Comparison of ENCODE assay signal across 34 cellular contexts in the genomic region with DNA sequence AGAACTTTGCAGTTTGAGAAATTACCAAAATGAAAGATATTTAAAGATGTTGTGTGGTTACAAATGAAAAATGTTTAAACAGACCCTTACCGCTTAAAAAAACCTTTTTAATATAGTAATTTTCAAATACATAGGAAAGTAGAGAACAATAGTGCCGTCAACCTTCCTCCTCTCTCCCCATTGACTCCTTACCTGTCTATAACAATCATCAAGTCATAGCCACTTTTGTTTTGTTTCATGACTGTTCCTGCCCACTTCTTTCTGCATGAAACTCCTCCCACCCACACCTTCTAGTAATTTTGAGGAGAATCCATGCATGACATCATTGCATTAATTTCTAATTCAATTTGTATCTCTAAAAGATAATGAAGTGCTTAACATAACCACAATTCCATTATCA.
"Had no signal": no experiment of that assay in that cellular context is flagged by ENCODE, and none has a peak within 500 bp of the region (broad histone marks: within the 10 kb centered on the region; RNA-seq: fewer than 3 reads in every experiment).

No MANE protein-coding gene starts in this region.

- H3K4me3 ChIP-seq: MG63 had no signal

- DNase-seq: Karpas-422, Kasumi-1, MG63, MM.1S, MV-4-11, NCI-H1048, NCI-H1092, NCI-H1092 treated with DMSO at 0.1 percent for 48 hours, NCI-H1105, NCI-H1105 treated with DMSO at 0.1 percent for 48 hours, NCI-H1417, NCI-H1417 treated with DMSO at 0.1 percent for 48 hours, NCI-H1436, NCI-H1436 treated with DMSO at 0.1 percent for 48 hours, NCI-H146, NCI-H1694, NCI-H1694 treated with DMSO at 0.1 percent for 48 hours, NCI-H187, NCI-H187 treated with DMSO at 0.1 percent for 48 hours, NCI-H1930, NCI-H2029, NCI-H2029 treated with DMSO at 0.1 percent for 48 hours, NCI-H2081, NCI-H2081 treated with DMSO at 0.1 percent for 48 hours, NCI-H2107, NCI-H2171, NCI-H2171 treated with DMSO at 0.1 percent for 48 hours, NCI-H2227 treated with DMSO at 0.1 percent for 48 hours, NCI-H226, NCI-H345, NCI-H446, NCI-H446 treated with DMSO at 0.1 percent for 48 hours, NCI-H510A, NCI-H510A treated with DMSO at 0.1 percent for 48 hours had no signal

- H3K36me3 ChIP-seq: MG63 had no signal
